Comparison of ENCODE assay signal across 14 cellular contexts in genomic region chr13:32905864-32906180, GRCh38.
DNase-seq lines count a peak whose midpoint lies in the region; ATAC-seq lines count a peak whose summit lies in the region.
"Had no signal": no experiment of that assay in that cellular context is flagged by ENCODE, and none has a peak within 500 bp of the region (broad histone marks: within the 10 kb centered on the region; RNA-seq: fewer than 3 reads in every experiment).

No MANE protein-coding gene starts in this region.

- peaks cover 3% of the 10 kb centered on the region for H3K9me3 Mint-ChIP-seq in activated CD8-positive, alpha-beta memory T cell treated with anti-CD3 and anti-CD28 coated beads, Interleukin-2, amount 10 ng/mL, durations not matched to agents 7 days and 5 days (ENCODE audit: low read depth)
- peaks cover 0 to 11% of the 10 kb centered on the region in 2 donors for H3K9me3 Mint-ChIP-seq in stimulated activated naive CD8-positive, alpha-beta T cell treated with anti-CD3 and anti-CD28 coated beads, Interleukin-15, amount 100 ng/mL, for 72 hours

- peak overlapping the region; percentile 86 for H3K27ac Mint-ChIP-seq in activated CD8-positive, alpha-beta memory T cell treated with anti-CD3 and anti-CD28 coated beads, Interleukin-2, amount 10 ng/mL, durations not matched to agents 7 days and 5 days
- H3K27ac Mint-ChIP-seq in stimulated activated naive CD8-positive, alpha-beta T cell treated with anti-CD3 and anti-CD28 coated beads, Interleukin-15, amount 100 ng/mL, for 72 hours = peak overlapping the region; percentile 96
- H3K27ac Mint-ChIP-seq: naive B cell had no signal

- peak overlapping the region; percentile 57 for H3K4me3 Mint-ChIP-seq in activated CD8-positive, alpha-beta memory T cell treated with anti-CD3 and anti-CD28 coated beads, Interleukin-2, amount 10 ng/mL, durations not matched to agents 7 days and 5 days
- H3K4me3 Mint-ChIP-seq in stimulated activated naive CD8-positive, alpha-beta T cell treated with anti-CD3 and anti-CD28 coated beads, Interleukin-15, amount 100 ng/mL, for 72 hours = peak overlapping the region; percentile 38 to 80
- H3K4me3 Mint-ChIP-seq: naive B cell had no signal

- no peak for ATAC-seq in activated CD8-positive, alpha-beta memory T cell treated with anti-CD3 and anti-CD28 coated beads, Interleukin-2, amount 10 ng/mL, durations not matched to agents 7 days and 5 days
- ATAC-seq in stimulated activated naive CD8-positive, alpha-beta T cell treated with anti-CD3 and anti-CD28 coated beads, Interleukin-15, amount 100 ng/mL, for 72 hours = no peak
- ATAC-seq: K562 had no signal

- no peak for DNase-seq in activated CD8-positive, alpha-beta memory T cell treated with anti-CD3 and anti-CD28 coated beads, Interleukin-2, amount 10 ng/mL, durations not matched to agents 7 days and 5 days
- no peak for DNase-seq in activated CD8-positive, alpha-beta memory T cell treated with anti-CD3 and anti-CD28 coated beads for 24 hours
- peak; percentile 61 for DNase-seq in RPMI8226
- peak; percentile 33 for DNase-seq in globus pallidus (ENCODE audit: low spot score)
- DNase-seq in stimulated activated naive CD8-positive, alpha-beta T cell treated with anti-CD3 and anti-CD28 coated beads, Interleukin-15, amount 100 ng/mL, for 72 hours = no peak
- no peak for DNase-seq in NCI-H82 (lab: John Stamatoyannopoulos, UW)
- no peak for DNase-seq in iPS-NIHi7 (ENCODE audit: extremely low spot score)
- DNase-seq in iPS-NIHi11 (ENCODE audit: low spot score) = no peak
- DNase-seq: activated gamma-delta T cell treated with Interleukin-2 at 50 U/mL for 16 hours, DND-41, NCI-H2171, WERI-Rb-1 had no signal

- CTCF ChIA-PET in activated CD8-positive, alpha-beta memory T cell treated with anti-CD3 and anti-CD28 coated beads, Interleukin-2, amount 10 ng/mL, durations not matched to agents 7 days and 5 days (lab: Charles Lee) = no interaction called here

- peaks cover 39% of the 10 kb centered on the region for H3K4me1 Mint-ChIP-seq in activated CD8-positive, alpha-beta memory T cell treated with anti-CD3 and anti-CD28 coated beads, Interleukin-2, amount 10 ng/mL, durations not matched to agents 7 days and 5 days
- peaks cover 73% of the 10 kb centered on the region for H3K4me1 Mint-ChIP-seq in stimulated activated naive CD8-positive, alpha-beta T cell treated with anti-CD3 and anti-CD28 coated beads, Interleukin-15, amount 100 ng/mL, for 72 hours

- peaks cover 30% of the 10 kb centered on the region for H3K36me3 Mint-ChIP-seq in activated CD8-positive, alpha-beta memory T cell treated with anti-CD3 and anti-CD28 coated beads, Interleukin-2, amount 10 ng/mL, durations not matched to agents 7 days and 5 days
- H3K36me3 Mint-ChIP-seq: naive B cell had no signal

- peaks cover 42% of the 10 kb centered on the region for H3K27me3 Mint-ChIP-seq in activated CD8-positive, alpha-beta memory T cell treated with anti-CD3 and anti-CD28 coated beads, Interleukin-2, amount 10 ng/mL, durations not matched to agents 7 days and 5 days
- H3K27me3 Mint-ChIP-seq in stimulated activated naive CD8-positive, alpha-beta T cell treated with anti-CD3 and anti-CD28 coated beads, Interleukin-15, amount 100 ng/mL, for 72 hours = peaks cover 17% of the 10 kb centered on the region

Comparison
In these comparisons a context has a peak if more than half of its experiments do, and no peak if none do; other contexts are left out.
1. DNase-seq: peak in RPMI8226 (single experiment) and globus pallidus (single experiment); none in activated CD8-positive, alpha-beta memory T cell treated with anti-CD3 and anti-CD28 coated beads, Interleukin-2, amount 10 ng/mL, durations not matched to agents 7 days and 5 days (single experiment), activated CD8-positive, alpha-beta memory T cell treated with anti-CD3 and anti-CD28 coated beads for 24 hours (single experiment), stimulated activated naive CD8-positive, alpha-beta T cell treated with anti-CD3 and anti-CD28 coated beads, Interleukin-15, amount 100 ng/mL, for 72 hours (0 of 2), NCI-H82 (single experiment), iPS-NIHi7 (single experiment) and iPS-NIHi11 (single experiment).